1 cellular context compared by ENCODE assay signal in the genomic region with DNA sequence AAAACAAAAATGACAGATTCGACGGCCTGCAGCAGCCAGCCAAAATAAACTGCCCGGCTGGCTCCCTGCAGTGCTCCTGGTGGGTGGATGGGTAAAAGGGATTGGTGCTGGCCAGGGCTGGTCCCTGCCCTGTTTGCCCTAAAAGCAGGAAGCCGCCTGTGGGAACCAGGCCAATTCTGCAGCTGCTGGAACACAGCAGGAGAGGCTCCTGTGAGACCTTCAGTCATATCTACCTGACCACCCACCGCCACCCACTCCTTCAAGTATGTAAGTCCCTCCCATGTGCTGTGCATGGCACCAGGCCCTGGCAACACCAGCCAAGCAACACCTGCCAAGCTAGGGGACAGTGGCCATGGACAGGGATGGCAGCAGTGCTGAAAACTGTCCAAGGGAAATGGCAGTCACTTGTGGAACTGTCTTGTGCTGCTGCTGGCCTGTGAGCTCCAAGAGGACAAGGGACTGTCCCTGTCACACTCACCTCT.
TF ChIP-seq lines count a peak whose summit lies in the region.

No MANE protein-coding gene starts in this region.

TF ChIP-seq in IMR-90, 13 proteins besides CTCF, POLR2A, EP300 and RAD21 (continued from another document):
- TF ChIP-seq, protein P1, sequence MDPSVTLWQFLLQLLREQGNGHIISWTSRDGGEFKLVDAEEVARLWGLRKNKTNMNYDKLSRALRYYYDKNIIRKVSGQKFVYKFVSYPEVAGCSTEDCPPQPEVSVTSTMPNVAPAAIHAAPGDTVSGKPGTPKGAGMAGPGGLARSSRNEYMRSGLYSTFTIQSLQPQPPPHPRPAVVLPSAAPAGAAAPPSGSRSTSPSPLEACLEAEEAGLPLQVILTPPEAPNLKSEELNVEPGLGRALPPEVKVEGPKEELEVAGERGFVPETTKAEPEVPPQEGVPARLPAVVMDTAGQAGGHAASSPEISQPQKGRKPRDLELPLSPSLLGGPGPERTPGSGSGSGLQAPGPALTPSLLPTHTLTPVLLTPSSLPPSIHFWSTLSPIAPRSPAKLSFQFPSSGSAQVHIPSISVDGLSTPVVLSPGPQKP (IDR thresholded peaks at IDR 0.05; ENCODE audit: borderline replicate concordance, low read depth, low read length): no peak
- TF ChIP-seq CEBPB (IDR thresholded peaks at IDR 0.05; ENCODE audit: low read depth, low read length): no peak
